In the genomic region with DNA sequence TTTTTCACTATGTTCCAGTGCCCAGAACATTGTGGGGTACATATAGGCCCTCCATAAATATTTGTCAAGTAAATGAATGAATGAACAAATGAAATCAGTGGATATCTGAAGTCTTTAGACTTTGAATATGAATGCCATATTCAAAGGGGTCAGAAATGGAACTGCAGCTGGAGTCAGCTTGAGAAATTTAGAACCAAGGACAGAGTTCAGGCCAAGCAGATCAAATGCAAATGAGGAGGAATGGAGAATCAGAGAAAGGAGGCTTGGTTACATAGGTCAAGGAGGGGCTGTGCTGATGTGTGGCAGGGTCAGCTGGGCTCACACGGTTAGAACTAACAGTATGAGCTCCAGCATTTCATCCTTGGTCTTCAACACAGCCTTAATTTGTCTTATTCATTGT, we compare ENCODE assay signal across 27 cellular contexts.
"Had no signal": no experiment of that assay in that cellular context is flagged by ENCODE, and none has a peak within 500 bp of the region (broad histone marks: within the 10 kb centered on the region; RNA-seq: fewer than 3 reads in every experiment).

No MANE protein-coding gene starts in this region.

- FAIRE-seq: colon, endometrium, endothelial cell of umbilical vein, frontal cortex had no signal

- DNase-seq: colonic mucosa; cortex of kidney; dermis blood vessel endothelial cell; dorsolateral prefrontal cortex; effector CD4-positive, alpha-beta T cell; effector CD8-positive, alpha-beta T cell; effector memory CD4-positive, alpha-beta T cell; effector memory CD8-positive, alpha-beta T cell; endodermal cell; erythroblast; esophagus squamous epithelium; foreskin fibroblast; foreskin keratinocyte; foreskin melanocyte; gastrocnemius medialis; glutamatergic neuron; head of caudate nucleus; heart left ventricle; heart right ventricle had no signal

- H3K4me3 ChIP-seq: colonic mucosa, coronary artery, dorsolateral prefrontal cortex, esophagus muscularis mucosa, esophagus squamous epithelium, gastrocnemius medialis, gastroesophageal sphincter, heart left ventricle, heart right ventricle had no signal

- H3K36me3 ChIP-seq: colonic mucosa, esophagus muscularis mucosa, esophagus squamous epithelium, gastrocnemius medialis, gastroesophageal sphincter, heart left ventricle, heart right ventricle had no signal

- H3K27me3 ChIP-seq: colonic mucosa, dorsolateral prefrontal cortex, esophagus muscularis mucosa, esophagus squamous epithelium, foreskin keratinocyte, gastrocnemius medialis, gastroesophageal sphincter, heart left ventricle, heart right ventricle had no signal

- H3K4me1 ChIP-seq: colonic mucosa, esophagus muscularis mucosa, esophagus squamous epithelium, foreskin keratinocyte, gastrocnemius medialis, gastroesophageal sphincter had no signal

- H3K9me3 ChIP-seq: colonic mucosa, esophagus muscularis mucosa, esophagus squamous epithelium, gastrocnemius medialis, gastroesophageal sphincter, heart left ventricle, heart right ventricle had no signal

- H3K27ac ChIP-seq: colonic mucosa, coronary artery, dorsolateral prefrontal cortex, epithelial cell of prostate, esophagus muscularis mucosa, esophagus squamous epithelium, foreskin keratinocyte, gastrocnemius medialis, gastroesophageal sphincter, heart left ventricle, heart right ventricle had no signal
